Comparison of ENCODE assay signal across 1 cellular context in the genomic region with DNA sequence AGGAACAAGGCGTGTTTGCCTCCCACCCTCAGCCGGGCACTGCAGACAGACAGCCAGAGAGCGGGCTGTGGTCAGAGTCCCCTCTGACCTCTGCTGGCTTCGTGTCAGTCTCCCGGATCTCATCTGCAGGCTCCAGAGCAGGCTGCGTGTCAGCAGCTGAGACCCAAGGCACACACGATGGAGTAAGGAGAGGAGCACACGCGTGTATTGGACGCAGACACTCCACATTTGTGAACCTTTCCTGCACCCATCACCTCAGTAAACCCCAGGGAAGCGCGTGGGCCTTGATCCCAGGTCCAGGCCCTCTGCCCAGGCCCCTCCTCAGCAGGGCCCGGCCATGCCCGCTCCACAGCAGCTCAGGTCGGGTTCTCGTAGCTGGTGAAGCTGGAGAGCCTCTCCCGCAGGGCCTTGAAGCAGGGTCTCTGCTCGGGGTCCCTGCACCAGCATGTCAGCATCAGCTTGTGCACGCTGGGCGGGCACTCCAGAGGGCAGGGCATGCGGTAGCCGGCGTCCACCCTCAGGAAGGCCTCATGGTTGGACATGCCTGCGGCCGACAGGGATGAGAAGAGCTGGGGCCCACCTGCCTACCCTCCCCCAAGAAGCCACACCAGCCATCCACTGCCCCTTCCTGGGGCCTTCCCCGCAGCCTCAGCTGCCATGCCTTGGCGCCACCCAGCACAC.
TF ChIP-seq lines count a peak whose summit lies in the region.

No MANE protein-coding gene starts in this region.

TF ChIP-seq in K562, 482 proteins besides CTCF, POLR2A, EP300 and RAD21:
- TF ChIP-seq POLR2AphosphoS2 (IDR thresholded peaks at IDR 0.05; ENCODE audit: low read length) (no peak), KDM5B (IDR thresholded peaks at IDR 0.05; ENCODE audit: insufficient replicate concordance, low read depth, low read length) (peak; percentile 29), YBX1 (IDR thresholded peaks at IDR 0.05) (no peak), ZNF24 (IDR thresholded peaks at IDR 0.05) (no peak), CHD2 (IDR thresholded peaks at IDR 0.05; ENCODE audit: low read depth, low read length) (no peak)
- TF ChIP-seq, protein P1, sequence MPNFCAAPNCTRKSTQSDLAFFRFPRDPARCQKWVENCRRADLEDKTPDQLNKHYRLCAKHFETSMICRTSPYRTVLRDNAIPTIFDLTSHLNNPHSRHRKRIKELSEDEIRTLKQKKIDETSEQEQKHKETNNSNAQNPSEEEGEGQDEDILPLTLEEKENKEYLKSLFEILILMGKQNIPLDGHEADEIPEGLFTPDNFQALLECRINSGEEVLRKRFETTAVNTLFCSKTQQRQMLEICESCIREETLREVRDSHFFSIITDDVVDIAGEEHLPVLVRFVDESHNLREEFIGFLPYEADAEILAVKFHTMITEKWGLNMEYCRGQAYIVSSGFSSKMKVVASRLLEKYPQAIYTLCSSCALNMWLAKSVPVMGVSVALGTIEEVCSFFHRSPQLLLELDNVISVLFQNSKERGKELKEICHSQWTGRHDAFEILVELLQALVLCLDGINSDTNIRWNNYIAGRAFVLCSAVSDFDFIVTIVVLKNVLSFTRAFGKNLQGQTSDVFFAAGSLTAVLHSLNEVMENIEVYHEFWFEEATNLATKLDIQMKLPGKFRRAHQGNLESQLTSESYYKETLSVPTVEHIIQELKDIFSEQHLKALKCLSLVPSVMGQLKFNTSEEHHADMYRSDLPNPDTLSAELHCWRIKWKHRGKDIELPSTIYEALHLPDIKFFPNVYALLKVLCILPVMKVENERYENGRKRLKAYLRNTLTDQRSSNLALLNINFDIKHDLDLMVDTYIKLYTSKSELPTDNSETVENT (CRISPR knock-in tag; IDR thresholded peaks at IDR 0.05): no peak
